28 cellular contexts compared by ENCODE assay signal in the genomic region with DNA sequence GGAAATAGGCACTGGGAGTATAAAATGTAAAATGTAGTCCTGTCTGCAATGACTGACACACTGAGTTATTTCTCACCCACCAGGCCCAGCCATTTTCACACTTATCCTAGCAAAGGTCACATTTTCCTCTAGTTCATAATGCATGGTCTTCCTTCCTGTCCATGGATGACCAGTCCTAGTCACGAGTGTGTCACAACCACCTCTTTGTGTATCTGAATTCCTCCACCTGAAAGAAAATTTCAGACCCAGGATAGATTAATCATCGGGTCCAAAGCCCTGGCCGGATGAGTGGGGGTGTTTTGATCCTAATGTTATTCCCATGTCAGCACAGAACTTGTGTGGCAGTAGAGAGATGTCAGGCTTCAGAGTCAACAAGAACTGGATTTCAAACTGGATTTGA. TPM values are rescaled to one million over a fixed set of nuclear protein-coding genes. Genes with fewer than 3 reads are reported as not detected.
"Had no signal": no experiment of that assay in that cellular context is flagged by ENCODE, and none has a peak within 500 bp of the region (broad histone marks: within the 10 kb centered on the region; RNA-seq: fewer than 3 reads in every experiment).

A gene (plus strand): TSS at position 152 of the 400 bp plus-strand sequence. CDS start 420 bp downstream, outside the sequence.

- H3K4me1 Mint-ChIP-seq: activated T-helper 17 cell treated with anti-CD3 and anti-CD28 coated beads, Interleukin-2, amount 50 U/mL, for 72 hours; stimulated activated naive CD8-positive, alpha-beta T cell treated with anti-CD3 and anti-CD28 coated beads, Interleukin-15, amount 100 ng/mL, for 72 hours had no signal

- H3K9me3 Mint-ChIP-seq: activated naive CD4-positive, alpha-beta T cell treated with anti-CD3 and anti-CD28 coated beads, Interleukin-2, amount 50 U/mL, for 72 hours; activated T-cell treated with anti-CD3 and anti-CD28 coated beads, Interleukin-2, amount 50 U/mL, for 24 hours; activated T-helper 17 cell treated with anti-CD3 and anti-CD28 coated beads, Interleukin-2, amount 50 U/mL, for 72 hours; effector memory CD8-positive, alpha-beta T cell; natural killer cell treated with Interleukin-12 subunit alpha and Interleukin-12 subunit beta and Interleukin-15 and Interleukin-18, amount 100 ng/mL, for 72 hours; stimulated activated naive CD8-positive, alpha-beta T cell treated with anti-CD3 and anti-CD28 coated beads, Interleukin-15, amount 100 ng/mL, for 72 hours had no signal

- ATAC-seq: activated naive CD4-positive, alpha-beta T cell treated with anti-CD3 and anti-CD28 coated beads, Interleukin-2, amount 50 U/mL, for 72 hours; activated T-helper 17 cell treated with anti-CD3 and anti-CD28 coated beads, Interleukin-2, amount 50 U/mL, for 72 hours; effector memory CD8-positive, alpha-beta T cell; esophagus mucosa; gastrocnemius medialis; left ventricle myocardium superior; natural killer cell treated with Interleukin-12 subunit alpha and Interleukin-12 subunit beta and Interleukin-15 and Interleukin-18, amount 100 ng/mL, for 72 hours; right cardiac atrium; stimulated activated naive CD8-positive, alpha-beta T cell treated with anti-CD3 and anti-CD28 coated beads, Interleukin-15, amount 100 ng/mL, for 72 hours had no signal

- H3K27ac Mint-ChIP-seq: activated T-cell treated with anti-CD3 and anti-CD28 coated beads, Interleukin-2, amount 50 U/mL, for 24 hours; activated T-helper 17 cell treated with anti-CD3 and anti-CD28 coated beads, Interleukin-2, amount 50 U/mL, for 72 hours; effector memory CD8-positive, alpha-beta T cell; natural killer cell treated with Interleukin-12 subunit alpha and Interleukin-12 subunit beta and Interleukin-15 and Interleukin-18, amount 100 ng/mL, for 72 hours; stimulated activated naive CD8-positive, alpha-beta T cell treated with anti-CD3 and anti-CD28 coated beads, Interleukin-15, amount 100 ng/mL, for 72 hours had no signal

- H3K4me3 Mint-ChIP-seq: activated T-cell treated with anti-CD3 and anti-CD28 coated beads, Interleukin-2, amount 50 U/mL, for 24 hours; activated T-helper 17 cell treated with anti-CD3 and anti-CD28 coated beads, Interleukin-2, amount 50 U/mL, for 72 hours; effector memory CD8-positive, alpha-beta T cell; natural killer cell treated with Interleukin-12 subunit alpha and Interleukin-12 subunit beta and Interleukin-15 and Interleukin-18, amount 100 ng/mL, for 72 hours; stimulated activated naive CD8-positive, alpha-beta T cell treated with anti-CD3 and anti-CD28 coated beads, Interleukin-15, amount 100 ng/mL, for 72 hours had no signal

- H3K36me3 Mint-ChIP-seq: activated naive CD4-positive, alpha-beta T cell treated with anti-CD3 and anti-CD28 coated beads, Interleukin-2, amount 50 U/mL, for 72 hours; natural killer cell treated with Interleukin-12 subunit alpha and Interleukin-12 subunit beta and Interleukin-15 and Interleukin-18, amount 100 ng/mL, for 72 hours had no signal

- DNase-seq: activated CD8-positive, alpha-beta memory T cell treated with anti-CD3 and anti-CD28 coated beads for 24 hours; activated CD8-positive, alpha-beta memory T cell treated with anti-CD3 and anti-CD28 coated beads, Interleukin-2, amount 50 U/mL, for 4 hours; activated T-cell treated with anti-CD3 and anti-CD28 coated beads, Interleukin-2, amount 50 U/mL, for 24 hours; brain microvascular endothelial cell; central memory CD4-positive, alpha-beta T cell; dorsolateral prefrontal cortex; effector memory CD8-positive, alpha-beta T cell; gastrocnemius medialis; hypothalamus; left ventricle myocardium superior; mammary epithelial cell; ovary; right cardiac atrium; stimulated activated CD4-positive, alpha-beta T cell treated with anti-CD3 and anti-CD28 coated beads, Interleukin-12 subunit alpha, Interleukin-12 subunit beta, amount 100 ng/mL, for 4 hours; stimulated activated CD4-positive, alpha-beta T cell treated with anti-CD3 and anti-CD28 coated beads, Interleukin-4, amount 100 ng/mL, for 4 hours; stimulated activated naive CD8-positive, alpha-beta T cell treated with anti-CD3 and anti-CD28 coated beads, Interleukin-15, amount 100 ng/mL, for 72 hours; transverse colon; uterus had no signal

RNA-seq across cellular contexts. Expression of the gene that starts here (rescaled TPM):
- total RNA-seq: activated naive CD4-positive, alpha-beta T cell treated with anti-CD3 and anti-CD28 coated beads, Interleukin-2, amount 50 U/mL, for 72 hours; activated T-helper 17 cell treated with anti-CD3 and anti-CD28 coated beads, Interleukin-2, amount 50 U/mL, for 72 hours; ascending aorta; dorsolateral prefrontal cortex; endothelial cell of umbilical vein; esophagus mucosa; gastrocnemius medialis; left ventricle myocardium superior; natural killer cell treated with Interleukin-12 subunit alpha and Interleukin-12 subunit beta and Interleukin-15 and Interleukin-18, amount 100 ng/mL, for 72 hours; ovary; prostate gland; right cardiac atrium; skeletal muscle tissue; suprapubic skin; transverse colon; uterus had no signal
- polyA plus RNA-seq: adipose tissue, endothelial cell of umbilical vein, ovary, right cardiac atrium had no signal
